3 cellular contexts compared by ENCODE assay signal in genomic region chr5:151078490-151079262, GRCh38.
TF ChIP-seq lines count a peak whose summit lies in the region.

No MANE protein-coding gene starts in this region.

TF ChIP-seq in SK-N-SH, 30 proteins besides CTCF, POLR2A, EP300 and RAD21 (continued from another document):
- TF ChIP-seq USF1 (IDR thresholded peaks at IDR 0.05; ENCODE audit: borderline replicate concordance, low read depth) (no peak), CHD2 (IDR thresholded peaks at IDR 0.05; ENCODE audit: low read length, partially characterized antibody) (no peak), RCOR1 (IDR thresholded peaks at IDR 0.05; ENCODE audit: low read length) (no peak), REST (IDR thresholded peaks at IDR 0.05; ENCODE audit: low read depth, low read length) (no peak), TCF12 (IDR thresholded peaks at IDR 0.05) (no peak), YY1 (IDR thresholded peaks at IDR 0.05; ENCODE audit: low read depth) (no peak), GABPA (IDR thresholded peaks at IDR 0.05; ENCODE audit: low read depth) (no peak), MEF2A (IDR thresholded peaks at IDR 0.05; ENCODE audit: borderline replicate concordance, low read depth) (no peak), EZH2phosphoT487 (IDR thresholded peaks at IDR 0.05; ENCODE audit: borderline replicate concordance, low read depth) (no peak), SMC3 (IDR thresholded peaks at IDR 0.05; ENCODE audit: low read depth, low read length) (no peak), TAF1 (IDR thresholded peaks at IDR 0.05; ENCODE audit: borderline replicate concordance, low read depth, low read length) (no peak), TEAD4 (IDR thresholded peaks at IDR 0.05; ENCODE audit: borderline replicate concordance, insufficient read depth) (no peak), POLR2AphosphoS5 (IDR thresholded peaks at IDR 0.05; ENCODE audit: low read depth, low read length) (no peak), GATA2 (CRISPR knock-in tag; IDR thresholded peaks at IDR 0.05) (no peak), RFX5 (IDR thresholded peaks at IDR 0.05; ENCODE audit: low read length) (no peak), RXRA (IDR thresholded peaks at IDR 0.05; ENCODE audit: borderline replicate concordance, low read depth) (no peak), FOSL2 (IDR thresholded peaks at IDR 0.05; ENCODE audit: borderline replicate concordance, low read depth) (no peak)

TF ChIP-seq in SK-N-SH treated with all-trans-retinoic acid at 6 μM for 48 hours, 23 proteins besides CTCF, POLR2A, EP300 and RAD21 (continued from another document):
- TF ChIP-seq BACH2 (CRISPR knock-in tag; IDR thresholded peaks at IDR 0.05; ENCODE audit: borderline replicate concordance), result no peak
- no peak for TF ChIP-seq ZFP30 (CRISPR knock-in tag; IDR thresholded peaks at IDR 0.05)
- TF ChIP-seq SNAI2 (CRISPR knock-in tag; IDR thresholded peaks at IDR 0.05), result no peak
- no peak for TF ChIP-seq ZC3H10 (CRISPR knock-in tag; IDR thresholded peaks at IDR 0.05)
- no peak for TF ChIP-seq GLIS3 (CRISPR knock-in tag; IDR thresholded peaks at IDR 0.05)
- TF ChIP-seq ARNTL (CRISPR knock-in tag; IDR thresholded peaks at IDR 0.05; ENCODE audit: borderline replicate concordance, low read depth), result no peak
- no peak for TF ChIP-seq POU6F1 (CRISPR knock-in tag; IDR thresholded peaks at IDR 0.05; ENCODE audit: borderline replicate concordance, low read depth)
- no peak for TF ChIP-seq ESRRG (CRISPR knock-in tag; IDR thresholded peaks at IDR 0.05)
- no peak for TF ChIP-seq CREB5 (CRISPR knock-in tag; IDR thresholded peaks at IDR 0.05; ENCODE audit: low read depth)
- TF ChIP-seq TOX (CRISPR knock-in tag; IDR thresholded peaks at IDR 0.05; ENCODE audit: borderline replicate concordance), result no peak
- TF ChIP-seq ISL1 (CRISPR knock-in tag; IDR thresholded peaks at IDR 0.05), result no peak
- TF ChIP-seq, protein P1, sequence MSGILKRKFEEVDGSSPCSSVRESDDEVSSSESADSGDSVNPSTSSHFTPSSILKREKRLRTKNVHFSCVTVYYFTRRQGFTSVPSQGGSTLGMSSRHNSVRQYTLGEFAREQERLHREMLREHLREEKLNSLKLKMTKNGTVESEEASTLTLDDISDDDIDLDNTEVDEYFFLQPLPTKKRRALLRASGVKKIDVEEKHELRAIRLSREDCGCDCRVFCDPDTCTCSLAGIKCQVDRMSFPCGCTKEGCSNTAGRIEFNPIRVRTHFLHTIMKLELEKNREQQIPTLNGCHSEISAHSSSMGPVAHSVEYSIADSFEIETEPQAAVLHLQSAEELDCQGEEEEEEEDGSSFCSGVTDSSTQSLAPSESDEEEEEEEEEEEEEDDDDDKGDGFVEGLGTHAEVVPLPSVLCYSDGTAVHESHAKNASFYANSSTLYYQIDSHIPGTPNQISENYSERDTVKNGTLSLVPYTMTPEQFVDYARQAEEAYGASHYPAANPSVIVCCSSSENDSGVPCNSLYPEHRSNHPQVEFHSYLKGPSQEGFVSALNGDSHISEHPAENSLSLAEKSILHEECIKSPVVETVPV (CRISPR knock-in tag; IDR thresholded peaks at IDR 0.05), result no peak
TF ChIP-seq in SK-N-SH treated with all-trans-retinoic acid at 6 μM for 48 hours: peak in this region for 0.

TF ChIP-seq in liver, 16 proteins besides CTCF, POLR2A, EP300 and RAD21 (continued from another document):
- TF ChIP-seq ATF3 (IDR thresholded peaks at IDR 0.05) (peak; percentile 42), GABPA (IDR thresholded peaks at IDR 0.05 in 1 of 2, conservative IDR thresholded peaks at IDR 0.05 in 1 of 2) (no peak), EGR1 (IDR thresholded peaks at IDR 0.05; ENCODE audit: low read depth in 2 of 2) (peak in 1 of 2 donors; percentile 8), HNF4G (IDR thresholded peaks at IDR 0.05) (peak; percentile 26), FOXA1 (IDR thresholded peaks at IDR 0.05) (no peak), JUND (IDR thresholded peaks at IDR 0.05) (peak in 1 of 2 donors; percentile 22), YY1 (IDR thresholded peaks at IDR 0.05) (peak; percentile 79), RXRA (IDR thresholded peaks at IDR 0.05) (peak; percentile 65 to 74), HNF4A (conservative IDR thresholded peaks at IDR 0.05) (peak; percentile 33 to 52)
